31 cellular contexts compared by ENCODE assay signal in genomic region chr13:99536023-99536422, GRCh38.
"Had no signal": no experiment of that assay in that cellular context is flagged by ENCODE, and none has a peak within 500 bp of the region (broad histone marks: within the 10 kb centered on the region; RNA-seq: fewer than 3 reads in every experiment).

No MANE protein-coding gene starts in this region.

- H3K4me3 ChIP-seq: coronary artery, dorsolateral prefrontal cortex had no signal

- H3K4me3 Mint-ChIP-seq: activated CD4-positive, alpha-beta memory T cell treated with anti-CD3 and anti-CD28 coated beads, Interleukin-2, amount 10 ng/mL, durations not matched to agents 7 days and 5 days; activated CD4-positive, alpha-beta T cell treated with anti-CD3 and anti-CD28 coated beads, Interleukin-2, amount 10 ng/mL, durations not matched to agents 7 days and 5 days; activated naive CD8-positive, alpha-beta T cell; activated T-cell treated with anti-CD3 and anti-CD28 coated beads, Interleukin-2, amount 50 U/mL, for 4 hours; activated T-helper 17 cell treated with anti-CD3 and anti-CD28 coated beads, Interleukin-2, amount 50 U/mL, for 72 hours; central memory CD8-positive, alpha-beta T cell; dendritic cell treated with granulocyte-macrophage colony-stimulating factor and Interleukin-4, amounts not matched to agents 40 ng/mL and 50 ng/mL, for 4 days; endodermal cell; T-cell; T-helper 1 cell treated with Interleukin-12 subunit alpha and Interleukin-12 subunit beta and Interleukin-4 antibody, amounts not matched to agents 30 μg/mL and 1 μg/mL, for 36 hours; T-helper 2 cell treated with Interferon-gamma antibody and Interleukin-4, amounts not matched to agents 5 μg/mL and 100 μg/mL, for 36 hours had no signal

- H3K27me3 ChIP-seq: brain microvascular endothelial cell, dorsolateral prefrontal cortex had no signal

- DNase-seq: activated CD4-positive, alpha-beta memory T cell treated with anti-CD3 and anti-CD28 coated beads, Interleukin-2, amount 10 ng/mL, durations not matched to agents 7 days and 5 days; activated CD4-positive, alpha-beta T cell treated with anti-CD3 and anti-CD28 coated beads for 1 hour; activated CD4-positive, alpha-beta T cell treated with anti-CD3 and anti-CD28 coated beads for 4 hours; activated CD4-positive, alpha-beta T cell treated with anti-CD3 and anti-CD28 coated beads, Interleukin-2, amount 10 ng/mL, durations not matched to agents 7 days and 5 days; activated CD4-positive, alpha-beta T cell treated with anti-CD3 and anti-CD28 coated beads, Interleukin-2, amount 50 U/mL, for 4 hours; activated CD4-positive, CD25-positive, alpha-beta regulatory T cell; activated effector memory CD4-positive, alpha-beta T cell treated with Interleukin-2 at 50 U/mL for 16 hours; activated gamma-delta T cell treated with Interleukin-2 at 50 U/mL for 16 hours; activated naive CD4-positive, alpha-beta T cell treated with anti-CD3 and anti-CD28 coated beads, Interleukin-2, amount 50 U/mL, for 16 hours; activated naive CD4-positive, alpha-beta T cell treated with Interleukin-2 at 50 U/mL for 16 hours; activated T-cell treated with anti-CD3 and anti-CD28 coated beads, Interleukin-2, amount 50 U/mL, for 4 hours; amniotic stem cell; anterior cingulate cortex; brain microvascular endothelial cell; dorsolateral prefrontal cortex; effector memory CD4-positive, alpha-beta T cell; endodermal cell; foreskin fibroblast; head of caudate nucleus; T-cell; T1000 had no signal

- ATAC-seq: activated T-cell treated with anti-CD3 and anti-CD28 coated beads, Interleukin-2, amount 50 U/mL, for 4 hours; activated T-helper 17 cell treated with anti-CD3 and anti-CD28 coated beads, Interleukin-2, amount 50 U/mL, for 72 hours; esophagus mucosa; T-cell had no signal

- H3K4me1 Mint-ChIP-seq: endodermal cell had no signal

- H3K27ac ChIP-seq: brain microvascular endothelial cell, coronary artery, dorsolateral prefrontal cortex had no signal

- H3K9me3 Mint-ChIP-seq: activated CD4-positive, alpha-beta memory T cell treated with anti-CD3 and anti-CD28 coated beads, Interleukin-2, amount 10 ng/mL, durations not matched to agents 7 days and 5 days; activated CD4-positive, alpha-beta T cell treated with anti-CD3 and anti-CD28 coated beads, Interleukin-2, amount 10 ng/mL, durations not matched to agents 7 days and 5 days; activated T-cell treated with anti-CD3 and anti-CD28 coated beads, Interleukin-2, amount 50 U/mL, for 4 hours; activated T-helper 17 cell treated with anti-CD3 and anti-CD28 coated beads, Interleukin-2, amount 50 U/mL, for 72 hours; central memory CD8-positive, alpha-beta T cell; dendritic cell treated with granulocyte-macrophage colony-stimulating factor and Interleukin-4, amounts not matched to agents 40 ng/mL and 50 ng/mL, for 4 days; endodermal cell; T-cell; T-helper 1 cell treated with Interleukin-12 subunit alpha and Interleukin-12 subunit beta and Interleukin-4 antibody, amounts not matched to agents 30 μg/mL and 1 μg/mL, for 36 hours; T-helper 2 cell treated with Interferon-gamma antibody and Interleukin-4, amounts not matched to agents 5 μg/mL and 100 μg/mL, for 36 hours had no signal

- FAIRE-seq: bronchial epithelial cell, frontal cortex had no signal

- H3K27ac Mint-ChIP-seq: activated CD4-positive, alpha-beta memory T cell treated with anti-CD3 and anti-CD28 coated beads, Interleukin-2, amount 10 ng/mL, durations not matched to agents 7 days and 5 days; activated CD4-positive, alpha-beta T cell treated with anti-CD3 and anti-CD28 coated beads, Interleukin-2, amount 10 ng/mL, durations not matched to agents 7 days and 5 days; activated naive CD8-positive, alpha-beta T cell; activated T-helper 17 cell treated with anti-CD3 and anti-CD28 coated beads, Interleukin-2, amount 50 U/mL, for 72 hours; dendritic cell treated with granulocyte-macrophage colony-stimulating factor and Interleukin-4, amounts not matched to agents 40 ng/mL and 50 ng/mL, for 4 days; endodermal cell; T-helper 1 cell treated with Interleukin-12 subunit alpha and Interleukin-12 subunit beta and Interleukin-4 antibody, amounts not matched to agents 30 μg/mL and 1 μg/mL, for 36 hours; T-helper 2 cell treated with Interferon-gamma antibody and Interleukin-4, amounts not matched to agents 5 μg/mL and 100 μg/mL, for 36 hours had no signal

- H3K27me3 Mint-ChIP-seq: activated CD4-positive, alpha-beta memory T cell treated with anti-CD3 and anti-CD28 coated beads, Interleukin-2, amount 10 ng/mL, durations not matched to agents 7 days and 5 days; activated CD4-positive, alpha-beta T cell treated with anti-CD3 and anti-CD28 coated beads, Interleukin-2, amount 10 ng/mL, durations not matched to agents 7 days and 5 days; activated naive CD8-positive, alpha-beta T cell; activated T-helper 17 cell treated with anti-CD3 and anti-CD28 coated beads, Interleukin-2, amount 50 U/mL, for 72 hours; central memory CD8-positive, alpha-beta T cell; dendritic cell treated with granulocyte-macrophage colony-stimulating factor and Interleukin-4, amounts not matched to agents 40 ng/mL and 50 ng/mL, for 4 days; T-cell had no signal
